12 cellular contexts compared by ENCODE assay signal in genomic region chr16:50102046-50102756, GRCh38. TPM values are rescaled to one million over a fixed set of nuclear protein-coding genes. Genes with fewer than 3 reads are reported as not detected.
DNase-seq lines count a peak whose midpoint lies in the region; ATAC-seq and TF ChIP-seq lines count a peak whose summit lies in the region.
"Had no signal": no experiment of that assay in that cellular context is flagged by ENCODE, and none has a peak within 500 bp of the region (broad histone marks: within the 10 kb centered on the region; RNA-seq: fewer than 3 reads in every experiment).

No MANE protein-coding gene starts in this region.

- intact Hi-C loops in dorsolateral prefrontal cortex (cut with DNase I), result no loop called here

- peak in 1 of 2 donors; percentile 37 for DNase-seq in activated naive CD4-positive, alpha-beta T cell treated with anti-CD3 and anti-CD28 coated beads, Interleukin-2, amount 50 U/mL, for 72 hours (ENCODE audit: low spot score in 2 of 2)
- no peak for DNase-seq in activated naive CD4-positive, alpha-beta T cell treated with anti-CD3 and anti-CD28 coated beads, Interleukin-2, amount 10 ng/mL, durations not matched to agents 7 days and 5 days
- DNase-seq in astrocyte of the hippocampus (ENCODE audit: low read depth, low spot score) (peak; percentile 39), COR-L47 (lab: John Stamatoyannopoulos, UW) (no peak), dorsolateral prefrontal cortex (no peak), AML-193 (lab: John Stamatoyannopoulos, UW) (no peak)
- no peak for DNase-seq in stimulated activated naive CD8-positive, alpha-beta T cell treated with anti-CD3 and anti-CD28 coated beads, Interleukin-15, Interleukin-2, amounts not matched to agents 100 U/mL and 50 U/mL, for 24 hours
- DNase-seq: CD8-positive, alpha-beta memory T cell; stomach had no signal

- peak; percentile 100 for ATAC-seq in activated naive CD4-positive, alpha-beta T cell treated with anti-CD3 and anti-CD28 coated beads, Interleukin-2, amount 50 U/mL, for 72 hours
- ATAC-seq in HG03378 (IDR thresholded peaks at IDR 0.05; ENCODE audit: unreplicated experiment), result peak; percentile 73
- peak; percentile 46 for ATAC-seq in stimulated activated naive CD8-positive, alpha-beta T cell treated with anti-CD3 and anti-CD28 coated beads, Interleukin-15, Interleukin-2, amounts not matched to agents 100 U/mL and 50 U/mL, for 24 hours

- TF ChIP-seq CTCF in dorsolateral prefrontal cortex (IDR thresholded peaks at IDR 0.05 in 54 of 56, conservative IDR thresholded peaks at IDR 0.05 in 2 of 56; ENCODE audit: low read depth in 1 of 56, partially characterized antibody in 56 of 56), result no peak

- H3K27ac Mint-ChIP-seq in activated naive CD4-positive, alpha-beta T cell treated with anti-CD3 and anti-CD28 coated beads, Interleukin-2, amount 50 U/mL, for 72 hours, result peak overlapping the region; percentile 46 to 92
- H3K27ac Mint-ChIP-seq in activated naive CD4-positive, alpha-beta T cell treated with anti-CD3 and anti-CD28 coated beads, Interleukin-2, amount 10 ng/mL, durations not matched to agents 7 days and 5 days, result no peak overlapping the region
- H3K27ac Mint-ChIP-seq: brain had no signal

- CTCF ChIA-PET in activated naive CD4-positive, alpha-beta T cell treated with anti-CD3 and anti-CD28 coated beads, Interleukin-2, amount 10 ng/mL, durations not matched to agents 7 days and 5 days (lab: Charles Lee), result interaction anchor here (0.6 to 1.2 kb wide), 3 partner anchors 19 to 544 kb away, joined by 3 to 4 read pairs (median 4); no protein-coding TSS in a partner anchor

- H3K36me3 Mint-ChIP-seq in activated naive CD4-positive, alpha-beta T cell treated with anti-CD3 and anti-CD28 coated beads, Interleukin-2, amount 50 U/mL, for 72 hours, result peaks cover 16 to 23% of the 10 kb centered on the region in 2 donors
- peaks cover 47% of the 10 kb centered on the region for H3K36me3 Mint-ChIP-seq in activated naive CD4-positive, alpha-beta T cell treated with anti-CD3 and anti-CD28 coated beads, Interleukin-2, amount 10 ng/mL, durations not matched to agents 7 days and 5 days

- H3K27me3 Mint-ChIP-seq in activated naive CD4-positive, alpha-beta T cell treated with anti-CD3 and anti-CD28 coated beads, Interleukin-2, amount 10 ng/mL, durations not matched to agents 7 days and 5 days, result no peaks in the 10 kb centered on the region
- H3K27me3 Mint-ChIP-seq: brain; CD8-positive, alpha-beta memory T cell had no signal

- H3K4me1 Mint-ChIP-seq in activated naive CD4-positive, alpha-beta T cell treated with anti-CD3 and anti-CD28 coated beads, Interleukin-2, amount 10 ng/mL, durations not matched to agents 7 days and 5 days, result no peaks in the 10 kb centered on the region
- H3K4me1 Mint-ChIP-seq: brain; CD8-positive, alpha-beta memory T cell had no signal

- H3K9me3 Mint-ChIP-seq in activated naive CD4-positive, alpha-beta T cell treated with anti-CD3 and anti-CD28 coated beads, Interleukin-2, amount 50 U/mL, for 72 hours, result no peaks in the 10 kb centered on the region
- H3K9me3 Mint-ChIP-seq in activated naive CD4-positive, alpha-beta T cell treated with anti-CD3 and anti-CD28 coated beads, Interleukin-2, amount 10 ng/mL, durations not matched to agents 7 days and 5 days, result no peaks in the 10 kb centered on the region
- H3K9me3 Mint-ChIP-seq: brain; CD8-positive, alpha-beta memory T cell had no signal

- H3K4me3 ChIP-seq in dorsolateral prefrontal cortex, result no peak overlapping the region
- H3K4me3 ChIP-seq: stomach had no signal

- H3K4me3 Mint-ChIP-seq in activated naive CD4-positive, alpha-beta T cell treated with anti-CD3 and anti-CD28 coated beads, Interleukin-2, amount 10 ng/mL, durations not matched to agents 7 days and 5 days, result no peak overlapping the region
- H3K4me3 Mint-ChIP-seq: brain; CD8-positive, alpha-beta memory T cell had no signal

- no peaks in the 10 kb centered on the region for H3K27me3 ChIP-seq in dorsolateral prefrontal cortex
- H3K27me3 ChIP-seq: stomach had no signal

- H3K27ac ChIP-seq in dorsolateral prefrontal cortex, result peak overlapping the region in 3 of 59 donors; percentile 12 to 40 (median 20)
- H3K27ac ChIP-seq: KMS-11, stomach had no signal

RNA-seq across cellular contexts. Expression of gene HEATR3, which starts 36.4 kb away (rescaled TPM):
- total RNA-seq in activated naive CD4-positive, alpha-beta T cell treated with anti-CD3 and anti-CD28 coated beads, Interleukin-2, amount 50 U/mL, for 72 hours, result 10 to 100 TPM; 18.6 to 31.6 TPM
- total RNA-seq in dorsolateral prefrontal cortex, result 10 to 100 TPM; 11.3 to 36.1 (median 20.5) TPM

RNA-seq across cellular contexts. Expression of gene TENT4B, which starts 50.9 kb away (rescaled TPM):
- total RNA-seq in activated naive CD4-positive, alpha-beta T cell treated with anti-CD3 and anti-CD28 coated beads, Interleukin-2, amount 50 U/mL, for 72 hours, result 10 to 100 TPM; 25.7 to 27.9 TPM
- total RNA-seq in dorsolateral prefrontal cortex, result 10 to 100 TPM in 119 of 120 experiments, 1 to 10 TPM in 1; 9.9 to 37.1 (median 18.3) TPM

Comparison
In these comparisons a context has a peak if more than half of its experiments do, and no peak if none do; other contexts are left out.
1. ATAC-seq: peak in every context shown above with its lines; median percentile 100 in activated naive CD4-positive, alpha-beta T cell treated with anti-CD3 and anti-CD28 coated beads, Interleukin-2, amount 50 U/mL, for 72 hours; 73 in HG03378; 46 in stimulated activated naive CD8-positive, alpha-beta T cell treated with anti-CD3 and anti-CD28 coated beads, Interleukin-15, Interleukin-2, amounts not matched to agents 100 U/mL and 50 U/mL, for 24 hours.